13 cellular contexts compared by ENCODE assay signal in genomic region chr1:67564193-67564592, GRCh38.
DNase-seq lines count a peak whose midpoint lies in the region; ATAC-seq and TF ChIP-seq lines count a peak whose summit lies in the region.
"Had no signal": no experiment of that assay in that cellular context is flagged by ENCODE, and none has a peak within 500 bp of the region (broad histone marks: within the 10 kb centered on the region; RNA-seq: fewer than 3 reads in every experiment).

No MANE protein-coding gene starts in this region.

- H3K27ac ChIP-seq in MM.1S (ENCODE audit: low read length) (peak overlapping the region; percentile 77), psoas muscle (peak overlapping the region; percentile 43), dorsolateral prefrontal cortex (no peak overlapping the region)

- DNase-seq in AG08395 (ENCODE audit: low spot score) (peak; percentile 57), MM.1S (peak; percentile 36), fibroblast of villous mesenchyme (ENCODE audit: low read depth) (peak; percentile 90), psoas muscle (peak; percentile 34 to 60), HAP-1 (ENCODE audit: low spot score in 2 of 2) (no peak), dorsolateral prefrontal cortex (no peak)
- DNase-seq: activated CD4-positive, CD25-positive, alpha-beta regulatory T cell treated with anti-CD3 and anti-CD28 coated beads, Interleukin-2, amount 50 U/mL, for 72 hours; activated T-cell treated with anti-CD3 and anti-CD28 coated beads, Interleukin-2, amount 50 U/mL, for 72 hours; DMS53; effector CD8-positive, alpha-beta T cell; naive thymus-derived CD8-positive, alpha-beta T cell had no signal

- 54 to 60% (median 57%) methylated on average over 8 of the region's 8 CpGs for WGBS in psoas muscle, 3 donors

- H3K36me3 ChIP-seq in MM.1S (replicated peaks; ENCODE audit: insufficient read depth, low read length): no peaks in the 10 kb centered on the region
- H3K36me3 ChIP-seq in psoas muscle (ENCODE audit: insufficient read depth in 1 of 2, low read depth in 1 of 2): no peaks in the 10 kb centered on the region
- no peaks in the 10 kb centered on the region for H3K36me3 ChIP-seq in HAP-1 (replicated peaks)

- no peak for TF ChIP-seq CTCF in MM.1S (IDR thresholded peaks at IDR 0.05; ENCODE audit: low read length)
- TF ChIP-seq CTCF in fibroblast of villous mesenchyme (IDR thresholded peaks at IDR 0.05; ENCODE audit: insufficient read depth, low read depth, low read length): no peak
- TF ChIP-seq CTCF in psoas muscle (IDR thresholded peaks at IDR 0.05): no peak
- no peak for TF ChIP-seq CTCF in dorsolateral prefrontal cortex (IDR thresholded peaks at IDR 0.05 in 54 of 56, conservative IDR thresholded peaks at IDR 0.05 in 2 of 56; ENCODE audit: low read depth in 1 of 56, partially characterized antibody in 56 of 56)

- 0 out of 2 replicates have a peak overlapping the region, but pooled peaks have one; percentile 28 for H3K9ac ChIP-seq in MM.1S (ENCODE audit: low read length)

- no peaks in the 10 kb centered on the region for H3F3A ChIP-seq in MM.1S (ENCODE audit: insufficient read depth, low read length)

- H3K4me1 ChIP-seq in MM.1S (ENCODE audit: low read length) (peaks cover 20% of the 10 kb centered on the region), psoas muscle (peaks cover 42% of the 10 kb centered on the region), HAP-1 (no peaks in the 10 kb centered on the region)

- no peaks in the 10 kb centered on the region for H3K79me2 ChIP-seq in MM.1S (ENCODE audit: low read length)

- intact Hi-C loops in psoas muscle (cut with DNase I): loop anchor here in 1 of 2 donors (5.0 kb wide), 1 partner anchor 123 kb away; the partner anchor contains the start of gene GADD45A
- intact Hi-C loops in dorsolateral prefrontal cortex (cut with DNase I): no loop called here

- H3K4me3 ChIP-seq in MM.1S (ENCODE audit: low read length) (no peak overlapping the region), fibroblast of villous mesenchyme (ENCODE audit: low read depth, low read length) (no peak overlapping the region), psoas muscle (no peak overlapping the region), HAP-1 (no peak overlapping the region), dorsolateral prefrontal cortex (no peak overlapping the region)

- in situ Hi-C loops in HAP-1 (cut with MboI; ENCODE audit: low sequenced_read_pairs): no loop called here

- H3K4me2 ChIP-seq in MM.1S (ENCODE audit: low read depth, low read length): peak overlapping the region; percentile 55

- H3K27me3 ChIP-seq in MM.1S (replicated peaks; ENCODE audit: insufficient read depth, low read length): no peaks in the 10 kb centered on the region
- H3K27me3 ChIP-seq in psoas muscle (ENCODE audit: insufficient read depth in 3 of 3, low read length in 2 of 3): no peaks in the 10 kb centered on the region
- H3K27me3 ChIP-seq in HAP-1 (ENCODE audit: low read depth): no peaks in the 10 kb centered on the region
- no peaks in the 10 kb centered on the region for H3K27me3 ChIP-seq in dorsolateral prefrontal cortex

- H4K20me1 ChIP-seq in MM.1S (ENCODE audit: insufficient read depth, low read length): no peaks in the 10 kb centered on the region

- H3K9me3 ChIP-seq in MM.1S (replicated peaks; ENCODE audit: insufficient read depth, low read length): no peaks in the 10 kb centered on the region
- H3K9me3 ChIP-seq in psoas muscle: no peaks in the 10 kb centered on the region
- H3K9me3 ChIP-seq in HAP-1: no peaks in the 10 kb centered on the region

- peak overlapping the region; percentile 51 for H2AFZ ChIP-seq in MM.1S (ENCODE audit: low read length)

- no peaks in the 10 kb centered on the region for H3K9me2 ChIP-seq in MM.1S (replicated peaks; ENCODE audit: insufficient read depth, low read length)

- ATAC-seq in psoas muscle: no peak
- ATAC-seq in HG03571 (IDR thresholded peaks at IDR 0.05; ENCODE audit: unreplicated experiment): no peak
- ATAC-seq in GM21360 (IDR thresholded peaks at IDR 0.05; ENCODE audit: unreplicated experiment): no peak
- ATAC-seq: naive thymus-derived CD8-positive, alpha-beta T cell had no signal

Comparison
In these comparisons a context has a peak if more than half of its experiments do, and no peak if none do; other contexts are left out.
1. DNase-seq: peak in AG08395 (single experiment), MM.1S (single experiment), fibroblast of villous mesenchyme (single experiment) and psoas muscle (2 of 2); none in HAP-1 (0 of 2) and dorsolateral prefrontal cortex (0 of 10).
2. H3K27ac ChIP-seq: peak in MM.1S (single experiment) and psoas muscle (single experiment); none in dorsolateral prefrontal cortex (0 of 59).